1 cellular context compared by ENCODE assay signal in the genomic region with DNA sequence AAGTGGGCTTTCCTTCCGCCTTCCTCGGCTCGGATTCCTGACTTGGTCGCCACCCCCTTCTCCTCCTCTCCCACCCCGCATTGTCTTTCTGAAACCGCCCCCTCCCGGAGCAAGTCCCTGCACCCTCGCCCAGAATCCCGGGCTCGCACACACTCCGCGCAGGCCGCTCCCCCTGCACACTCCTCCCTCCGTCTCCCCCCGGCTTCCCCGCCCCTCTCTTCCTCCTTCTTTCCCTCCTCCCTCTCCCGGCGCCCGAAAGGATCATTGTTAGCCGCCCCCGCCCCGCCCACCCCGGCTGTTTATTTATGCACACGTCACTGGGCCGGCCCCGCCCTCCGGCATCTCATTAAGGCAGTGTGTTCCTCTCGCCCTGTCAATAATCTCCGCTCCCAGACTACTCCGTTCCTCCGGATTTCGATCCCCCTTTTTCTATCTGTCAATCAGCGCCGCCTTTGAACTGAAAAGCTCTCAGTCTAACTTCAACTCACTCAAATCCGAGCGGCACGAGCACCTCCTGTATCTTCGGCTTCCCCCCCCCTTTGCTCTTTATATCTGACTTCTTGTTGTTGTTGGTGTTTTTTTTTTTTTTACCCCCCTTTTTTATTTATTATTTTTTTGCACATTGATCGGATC.
A peak's percentile ranks its signal among the peaks of the same experiment; 100 is the strongest.
TF ChIP-seq lines count a peak whose summit lies in the region.

A gene (plus strand): TSS at position 373 of the 633 bp plus-strand sequence. CDS start 510 bp downstream, outside the sequence.

TF ChIP-seq in HepG2, 621 proteins besides CTCF, POLR2A, EP300 and RAD21 (continued from another document and continues in another):
- no peak for TF ChIP-seq TBL1XR1 (IDR thresholded peaks at IDR 0.05; ENCODE audit: borderline replicate concordance, low read length, partially characterized antibody)
- no peak for TF ChIP-seq CCAR2 (optimal IDR thresholded peaks at IDR 0.05; ENCODE audit: low read depth, low read length)
- no peak for TF ChIP-seq ZNF3 (CRISPR knock-in tag; IDR thresholded peaks at IDR 0.05)
- TF ChIP-seq, protein P1, sequence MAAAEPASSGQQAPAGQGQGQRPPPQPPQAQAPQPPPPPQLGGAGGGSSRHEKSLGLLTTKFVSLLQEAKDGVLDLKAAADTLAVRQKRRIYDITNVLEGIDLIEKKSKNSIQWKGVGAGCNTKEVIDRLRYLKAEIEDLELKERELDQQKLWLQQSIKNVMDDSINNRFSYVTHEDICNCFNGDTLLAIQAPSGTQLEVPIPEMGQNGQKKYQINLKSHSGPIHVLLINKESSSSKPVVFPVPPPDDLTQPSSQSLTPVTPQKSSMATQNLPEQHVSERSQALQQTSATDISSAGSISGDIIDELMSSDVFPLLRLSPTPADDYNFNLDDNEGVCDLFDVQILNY (CRISPR knock-in tag; conservative IDR thresholded peaks at IDR 0.05) = no peak
- TF ChIP-seq CREM (IDR thresholded peaks at IDR 0.05) = peak; percentile 72
- TF ChIP-seq CREM (CRISPR knock-in tag; IDR thresholded peaks at IDR 0.05) = no peak
- TF ChIP-seq MAFF (IDR thresholded peaks at IDR 0.05; ENCODE audit: low read depth, low read length) = no peak
- TF ChIP-seq DMAP1 (CRISPR knock-in tag; IDR thresholded peaks at IDR 0.05) = 0 out of 2 replicates have a peak, but pooled peaks have one; percentile 51
- no peak for TF ChIP-seq ZNF678 (CRISPR knock-in tag; IDR thresholded peaks at IDR 0.05)
- no peak; the same call in 1 of the 2 replicates for TF ChIP-seq GABPB1 (CRISPR knock-in tag; IDR thresholded peaks at IDR 0.05)
- TF ChIP-seq ZNF670 (CRISPR knock-in tag; IDR thresholded peaks at IDR 0.05; ENCODE audit: borderline replicate concordance) = peak; percentile 62; the same call in 1 of the 2 replicates
- TF ChIP-seq AGO1 (IDR thresholded peaks at IDR 0.05; ENCODE audit: low read depth, low read length, poor library complexity, severe bottlenecking) = no peak
- TF ChIP-seq SMARCE1 (IDR thresholded peaks at IDR 0.05; ENCODE audit: borderline replicate concordance) = no peak
- no peak for TF ChIP-seq ZNF562 (CRISPR knock-in tag; IDR thresholded peaks at IDR 0.05; ENCODE audit: borderline replicate concordance)
- TF ChIP-seq SAP130 (CRISPR knock-in tag; IDR thresholded peaks at IDR 0.05; ENCODE audit: low read depth) = peak; percentile 78
- TF ChIP-seq, protein P2, sequence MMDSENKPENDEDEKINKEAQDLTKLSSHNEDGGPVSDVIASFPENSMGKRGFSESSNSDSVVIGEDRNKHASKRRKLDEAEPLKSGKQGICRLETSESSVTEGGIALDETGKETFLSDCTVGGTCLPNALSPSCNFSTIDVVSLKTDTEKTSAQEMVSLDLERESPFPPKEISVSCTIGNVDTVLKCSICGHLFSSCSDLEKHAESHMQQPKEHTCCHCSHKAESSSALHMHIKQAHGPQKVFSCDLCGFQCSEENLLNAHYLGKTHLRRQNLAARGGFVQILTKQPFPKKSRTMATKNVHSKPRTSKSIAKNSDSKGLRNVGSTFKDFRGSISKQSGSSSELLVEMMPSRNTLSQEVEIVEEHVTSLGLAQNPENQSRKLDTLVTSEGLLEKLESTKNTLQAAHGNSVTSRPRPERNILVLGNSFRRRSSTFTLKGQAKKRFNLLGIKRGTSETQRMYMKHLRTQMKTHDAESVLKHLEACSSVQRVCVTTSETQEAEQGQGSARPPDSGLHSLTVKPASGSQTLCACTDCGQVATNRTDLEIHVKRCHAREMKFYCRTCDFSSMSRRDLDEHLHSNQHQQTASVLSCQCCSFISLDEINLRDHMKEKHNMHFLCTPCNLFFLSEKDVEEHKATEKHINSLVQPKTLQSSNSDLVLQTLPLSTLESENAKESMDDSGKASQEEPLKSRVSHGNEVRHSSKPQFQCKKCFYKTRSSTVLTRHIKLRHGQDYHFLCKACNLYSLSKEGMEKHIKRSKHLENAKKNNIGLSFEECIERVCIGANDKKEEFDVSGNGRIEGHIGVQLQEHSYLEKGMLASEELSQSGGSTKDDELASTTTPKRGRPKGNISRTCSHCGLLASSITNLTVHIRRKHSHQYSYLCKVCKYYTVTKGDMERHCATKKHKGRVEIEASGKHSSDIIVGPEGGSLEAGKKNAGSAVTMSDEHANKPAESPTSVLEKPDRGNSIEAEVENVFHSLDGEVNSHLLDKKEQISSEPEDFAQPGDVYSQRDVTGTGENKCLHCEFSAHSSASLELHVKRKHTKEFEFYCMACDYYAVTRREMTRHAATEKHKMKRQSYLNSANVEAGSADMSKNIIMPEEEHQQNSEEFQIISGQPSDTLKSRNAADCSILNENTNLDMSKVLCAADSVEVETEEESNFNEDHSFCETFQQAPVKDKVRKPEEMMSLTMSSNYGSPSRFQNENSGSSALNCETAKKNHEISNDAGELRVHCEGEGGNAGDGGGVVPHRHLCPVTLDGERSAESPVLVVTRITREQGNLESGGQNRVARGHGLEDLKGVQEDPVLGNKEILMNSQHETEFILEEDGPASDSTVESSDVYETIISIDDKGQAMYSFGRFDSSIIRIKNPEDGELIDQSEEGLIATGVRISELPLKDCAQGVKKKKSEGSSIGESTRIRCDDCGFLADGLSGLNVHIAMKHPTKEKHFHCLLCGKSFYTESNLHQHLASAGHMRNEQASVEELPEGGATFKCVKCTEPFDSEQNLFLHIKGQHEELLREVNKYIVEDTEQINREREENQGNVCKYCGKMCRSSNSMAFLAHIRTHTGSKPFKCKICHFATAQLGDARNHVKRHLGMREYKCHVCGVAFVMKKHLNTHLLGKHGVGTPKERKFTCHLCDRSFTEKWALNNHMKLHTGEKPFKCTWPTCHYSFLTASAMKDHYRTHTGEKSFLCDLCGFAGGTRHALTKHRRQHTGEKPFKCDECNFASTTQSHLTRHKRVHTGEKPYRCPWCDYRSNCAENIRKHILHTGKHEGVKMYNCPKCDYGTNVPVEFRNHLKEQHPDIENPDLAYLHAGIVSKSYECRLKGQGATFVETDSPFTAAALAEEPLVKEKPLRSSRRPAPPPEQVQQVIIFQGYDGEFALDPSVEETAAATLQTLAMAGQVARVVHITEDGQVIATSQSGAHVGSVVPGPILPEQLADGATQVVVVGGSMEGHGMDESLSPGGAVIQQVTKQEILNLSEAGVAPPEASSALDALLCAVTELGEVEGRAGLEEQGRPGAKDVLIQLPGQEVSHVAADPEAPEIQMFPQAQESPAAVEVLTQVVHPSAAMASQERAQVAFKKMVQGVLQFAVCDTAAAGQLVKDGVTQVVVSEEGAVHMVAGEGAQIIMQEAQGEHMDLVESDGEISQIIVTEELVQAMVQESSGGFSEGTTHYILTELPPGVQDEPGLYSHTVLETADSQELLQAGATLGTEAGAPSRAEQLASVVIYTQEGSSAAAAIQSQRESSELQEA (CRISPR knock-in tag; IDR thresholded peaks at IDR 0.05; ENCODE audit: not compliant biosample characterization) = no peak
- no peak for TF ChIP-seq KAT8 (CRISPR knock-in tag; IDR thresholded peaks at IDR 0.05)
- TF ChIP-seq, protein P3, sequence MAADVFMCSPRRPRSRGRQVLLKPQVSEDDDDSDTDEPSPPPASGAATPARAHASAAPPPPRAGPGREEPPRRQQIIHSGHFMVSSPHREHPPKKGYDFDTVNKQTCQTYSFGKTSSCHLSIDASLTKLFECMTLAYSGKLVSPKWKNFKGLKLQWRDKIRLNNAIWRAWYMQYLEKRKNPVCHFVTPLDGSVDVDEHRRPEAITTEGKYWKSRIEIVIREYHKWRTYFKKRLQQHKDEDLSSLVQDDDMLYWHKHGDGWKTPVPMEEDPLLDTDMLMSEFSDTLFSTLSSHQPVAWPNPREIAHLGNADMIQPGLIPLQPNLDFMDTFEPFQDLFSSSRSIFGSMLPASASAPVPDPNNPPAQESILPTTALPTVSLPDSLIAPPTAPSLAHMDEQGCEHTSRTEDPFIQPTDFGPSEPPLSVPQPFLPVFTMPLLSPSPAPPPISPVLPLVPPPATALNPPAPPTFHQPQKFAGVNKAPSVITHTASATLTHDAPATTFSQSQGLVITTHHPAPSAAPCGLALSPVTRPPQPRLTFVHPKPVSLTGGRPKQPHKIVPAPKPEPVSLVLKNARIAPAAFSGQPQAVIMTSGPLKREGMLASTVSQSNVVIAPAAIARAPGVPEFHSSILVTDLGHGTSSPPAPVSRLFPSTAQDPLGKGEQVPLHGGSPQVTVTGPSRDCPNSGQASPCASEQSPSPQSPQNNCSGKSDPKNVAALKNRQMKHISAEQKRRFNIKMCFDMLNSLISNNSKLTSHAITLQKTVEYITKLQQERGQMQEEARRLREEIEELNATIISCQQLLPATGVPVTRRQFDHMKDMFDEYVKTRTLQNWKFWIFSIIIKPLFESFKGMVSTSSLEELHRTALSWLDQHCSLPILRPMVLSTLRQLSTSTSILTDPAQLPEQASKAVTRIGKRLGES (CRISPR knock-in tag; IDR thresholded peaks at IDR 0.05; ENCODE audit: borderline replicate concordance) = no peak
- TF ChIP-seq ZNF24 (IDR thresholded peaks at IDR 0.05) = no peak
- no peak for TF ChIP-seq ZSCAN31 (CRISPR knock-in tag; IDR thresholded peaks at IDR 0.05; ENCODE audit: low read depth)
- TF ChIP-seq, protein P4, sequence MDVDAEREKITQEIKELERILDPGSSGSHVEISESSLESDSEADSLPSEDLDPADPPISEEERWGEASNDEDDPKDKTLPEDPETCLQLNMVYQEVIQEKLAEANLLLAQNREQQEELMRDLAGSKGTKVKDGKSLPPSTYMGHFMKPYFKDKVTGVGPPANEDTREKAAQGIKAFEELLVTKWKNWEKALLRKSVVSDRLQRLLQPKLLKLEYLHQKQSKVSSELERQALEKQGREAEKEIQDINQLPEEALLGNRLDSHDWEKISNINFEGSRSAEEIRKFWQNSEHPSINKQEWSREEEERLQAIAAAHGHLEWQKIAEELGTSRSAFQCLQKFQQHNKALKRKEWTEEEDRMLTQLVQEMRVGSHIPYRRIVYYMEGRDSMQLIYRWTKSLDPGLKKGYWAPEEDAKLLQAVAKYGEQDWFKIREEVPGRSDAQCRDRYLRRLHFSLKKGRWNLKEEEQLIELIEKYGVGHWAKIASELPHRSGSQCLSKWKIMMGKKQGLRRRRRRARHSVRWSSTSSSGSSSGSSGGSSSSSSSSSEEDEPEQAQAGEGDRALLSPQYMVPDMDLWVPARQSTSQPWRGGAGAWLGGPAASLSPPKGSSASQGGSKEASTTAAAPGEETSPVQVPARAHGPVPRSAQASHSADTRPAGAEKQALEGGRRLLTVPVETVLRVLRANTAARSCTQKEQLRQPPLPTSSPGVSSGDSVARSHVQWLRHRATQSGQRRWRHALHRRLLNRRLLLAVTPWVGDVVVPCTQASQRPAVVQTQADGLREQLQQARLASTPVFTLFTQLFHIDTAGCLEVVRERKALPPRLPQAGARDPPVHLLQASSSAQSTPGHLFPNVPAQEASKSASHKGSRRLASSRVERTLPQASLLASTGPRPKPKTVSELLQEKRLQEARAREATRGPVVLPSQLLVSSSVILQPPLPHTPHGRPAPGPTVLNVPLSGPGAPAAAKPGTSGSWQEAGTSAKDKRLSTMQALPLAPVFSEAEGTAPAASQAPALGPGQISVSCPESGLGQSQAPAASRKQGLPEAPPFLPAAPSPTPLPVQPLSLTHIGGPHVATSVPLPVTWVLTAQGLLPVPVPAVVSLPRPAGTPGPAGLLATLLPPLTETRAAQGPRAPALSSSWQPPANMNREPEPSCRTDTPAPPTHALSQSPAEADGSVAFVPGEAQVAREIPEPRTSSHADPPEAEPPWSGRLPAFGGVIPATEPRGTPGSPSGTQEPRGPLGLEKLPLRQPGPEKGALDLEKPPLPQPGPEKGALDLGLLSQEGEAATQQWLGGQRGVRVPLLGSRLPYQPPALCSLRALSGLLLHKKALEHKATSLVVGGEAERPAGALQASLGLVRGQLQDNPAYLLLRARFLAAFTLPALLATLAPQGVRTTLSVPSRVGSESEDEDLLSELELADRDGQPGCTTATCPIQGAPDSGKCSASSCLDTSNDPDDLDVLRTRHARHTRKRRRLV (CRISPR knock-in tag; IDR thresholded peaks at IDR 0.05) = no peak
- TF ChIP-seq, protein P5, sequence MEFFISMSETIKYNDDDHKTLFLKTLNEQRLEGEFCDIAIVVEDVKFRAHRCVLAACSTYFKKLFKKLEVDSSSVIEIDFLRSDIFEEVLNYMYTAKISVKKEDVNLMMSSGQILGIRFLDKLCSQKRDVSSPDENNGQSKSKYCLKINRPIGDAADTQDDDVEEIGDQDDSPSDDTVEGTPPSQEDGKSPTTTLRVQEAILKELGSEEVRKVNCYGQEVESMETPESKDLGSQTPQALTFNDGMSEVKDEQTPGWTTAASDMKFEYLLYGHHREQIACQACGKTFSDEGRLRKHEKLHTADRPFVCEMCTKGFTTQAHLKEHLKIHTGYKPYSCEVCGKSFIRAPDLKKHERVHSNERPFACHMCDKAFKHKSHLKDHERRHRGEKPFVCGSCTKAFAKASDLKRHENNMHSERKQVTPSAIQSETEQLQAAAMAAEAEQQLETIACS (CRISPR knock-in tag; IDR thresholded peaks at IDR 0.05) = no peak
- peak; percentile 13; the same call in 1 of the 2 replicates for TF ChIP-seq YEATS4 (CRISPR knock-in tag; IDR thresholded peaks at IDR 0.05; ENCODE audit: borderline replicate concordance)
- no peak for TF ChIP-seq SIX4 (CRISPR knock-in tag; IDR thresholded peaks at IDR 0.05)
- TF ChIP-seq ZNF614 (CRISPR knock-in tag; IDR thresholded peaks at IDR 0.05; ENCODE audit: borderline replicate concordance) = no peak
- no peak for TF ChIP-seq ZNF775 (CRISPR knock-in tag; IDR thresholded peaks at IDR 0.05; ENCODE audit: borderline replicate concordance)
- TF ChIP-seq SMAD9 (CRISPR knock-in tag; IDR thresholded peaks at IDR 0.05) = no peak
- no peak for TF ChIP-seq GATA4 (IDR thresholded peaks at IDR 0.05; ENCODE audit: borderline replicate concordance, low read depth)
- TF ChIP-seq TP53 (CRISPR knock-in tag; conservative IDR thresholded peaks at IDR 0.05) = no peak
- TF ChIP-seq KLF9 (CRISPR knock-in tag; IDR thresholded peaks at IDR 0.05; ENCODE audit: low read depth) = no peak
- peak; percentile 74 for TF ChIP-seq SRSF1 (optimal IDR thresholded peaks at IDR 0.05; ENCODE audit: low read depth, low read length)
- peak; percentile 50 for TF ChIP-seq PCBP2 (optimal IDR thresholded peaks at IDR 0.05; ENCODE audit: low read depth, low read length, poor library complexity, severe bottlenecking)
- TF ChIP-seq ATRX (CRISPR knock-in tag; IDR thresholded peaks at IDR 0.05; ENCODE audit: borderline replicate concordance) = no peak
- TF ChIP-seq ZNF747 (CRISPR knock-in tag; IDR thresholded peaks at IDR 0.05; ENCODE audit: borderline replicate concordance) = peak; percentile 29; the same call in 1 of the 2 replicates
- TF ChIP-seq ZNF510 (CRISPR knock-in tag; IDR thresholded peaks at IDR 0.05; ENCODE audit: low read depth) = no peak
- TF ChIP-seq CHD4 (IDR thresholded peaks at IDR 0.05; ENCODE audit: borderline replicate concordance, low read length) = 0 out of 2 replicates have a peak, but pooled peaks have one; percentile 6
- TF ChIP-seq ZNF616 (CRISPR knock-in tag; IDR thresholded peaks at IDR 0.05; ENCODE audit: low read depth) = no peak
- no peak for TF ChIP-seq SMYD3 (CRISPR knock-in tag; IDR thresholded peaks at IDR 0.05)
- no peak for TF ChIP-seq ZNF451 (CRISPR knock-in tag; IDR thresholded peaks at IDR 0.05)
- TF ChIP-seq POGZ (CRISPR knock-in tag; IDR thresholded peaks at IDR 0.05) = peak; percentile 55; the same call in 1 of the 2 replicates
- TF ChIP-seq NFYB (CRISPR knock-in tag; IDR thresholded peaks at IDR 0.05) = no peak
- TF ChIP-seq ZNF543 (CRISPR knock-in tag; IDR thresholded peaks at IDR 0.05) = no peak
- TF ChIP-seq POLR2G (IDR thresholded peaks at IDR 0.05; ENCODE audit: low read depth, low read length) = peak; percentile 70
- TF ChIP-seq ZNF556 (CRISPR knock-in tag; IDR thresholded peaks at IDR 0.05; ENCODE audit: borderline replicate concordance) = no peak
- TF ChIP-seq NFKB2 (CRISPR knock-in tag; IDR thresholded peaks at IDR 0.05; ENCODE audit: borderline replicate concordance) = no peak
- no peak for TF ChIP-seq ZNF432 (CRISPR knock-in tag; IDR thresholded peaks at IDR 0.05; ENCODE audit: borderline replicate concordance)
- TF ChIP-seq MBD4 (IDR thresholded peaks at IDR 0.05; ENCODE audit: borderline replicate concordance, low read length) = no peak
- TF ChIP-seq SOX6 (IDR thresholded peaks at IDR 0.05) = no peak
- peak; percentile 90 for TF ChIP-seq SOX6 (CRISPR knock-in tag; IDR thresholded peaks at IDR 0.05)
- TF ChIP-seq JDP2 (CRISPR knock-in tag; IDR thresholded peaks at IDR 0.05; ENCODE audit: borderline replicate concordance) = no peak
